Comparison of ENCODE assay signal across 13 cellular contexts in the genomic region with DNA sequence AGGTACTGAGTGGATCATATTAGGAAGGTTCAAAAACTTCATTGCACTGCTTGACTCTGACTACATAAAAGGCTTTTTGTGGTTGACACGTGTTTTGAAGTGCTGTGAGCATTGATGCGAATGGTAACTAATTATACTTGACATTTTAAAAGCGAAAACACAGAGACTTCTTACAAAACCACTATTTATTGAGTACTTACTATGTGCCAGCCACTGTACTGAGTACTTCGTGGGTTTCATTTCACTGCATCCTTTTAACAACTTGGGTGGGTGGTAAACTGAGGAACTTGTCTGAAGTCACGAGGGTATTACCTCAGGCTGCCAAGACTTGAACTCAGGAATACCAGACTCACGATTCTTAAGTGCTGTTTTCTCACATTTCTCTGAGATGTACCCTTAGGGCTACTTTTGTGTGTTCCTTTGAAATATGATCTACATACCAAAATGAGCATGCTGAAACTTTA. TPM values are rescaled to one million over a fixed set of nuclear protein-coding genes. Genes with fewer than 3 reads are reported as not detected.
DNase-seq lines count a peak whose midpoint lies in the region; ATAC-seq and FAIRE-seq lines count a peak whose summit lies in the region.
"Had no signal": no experiment of that assay in that cellular context is flagged by ENCODE, and none has a peak within 500 bp of the region (broad histone marks: within the 10 kb centered on the region; RNA-seq: fewer than 3 reads in every experiment).

No MANE protein-coding gene starts in this region.

- no peaks in the 10 kb centered on the region for H3K27me3 Mint-ChIP-seq in naive thymus-derived CD8-positive, alpha-beta T cell

- no peaks in the 10 kb centered on the region for H3K9me3 ChIP-seq in small intestine (ENCODE audit: control insufficient read depth, low read depth)
- H3K9me3 ChIP-seq: upper lobe of left lung had no signal

- H3K36me3 Mint-ChIP-seq in naive thymus-derived CD8-positive, alpha-beta T cell = no peaks in the 10 kb centered on the region
- H3K36me3 Mint-ChIP-seq: IgD-negative memory B cell, memory B cell had no signal

- no peaks in the 10 kb centered on the region for H3K27me3 ChIP-seq in small intestine (ENCODE audit: control insufficient read depth in 2 of 2, insufficient read depth in 2 of 2, low read length in 2 of 2)
- H3K27me3 ChIP-seq: upper lobe of left lung had no signal

- H3K27ac ChIP-seq in small intestine (ENCODE audit: low read depth in 1 of 2, low read length in 1 of 2) = no peak overlapping the region
- H3K27ac ChIP-seq: upper lobe of left lung had no signal

- POLR2A ChIA-PET in naive thymus-derived CD8-positive, alpha-beta T cell (lab: Charles Lee) = no interaction called here

- no peak for FAIRE-seq in small intestine (lab: Jason Lieb, UNC)

- DNase-seq in NCI-H1048 (lab: John Stamatoyannopoulos, UW) (peak; percentile 32), small intestine (no peak), DMS153 treated with DMSO at 0.1 percent for 48 hours (lab: John Stamatoyannopoulos, UW; ENCODE audit: unreplicated experiment) (no peak)
- peak in 1 of 10 donors; percentile 8 for DNase-seq in naive thymus-derived CD8-positive, alpha-beta T cell
- DNase-seq: endodermal cell, NCI-H226, upper lobe of left lung had no signal

- no peaks in the 10 kb centered on the region for H3K36me3 ChIP-seq in small intestine (ENCODE audit: control insufficient read depth in 2 of 2, insufficient read depth in 2 of 2, low read length in 2 of 2)
- H3K36me3 ChIP-seq: upper lobe of left lung had no signal

- H3K4me1 Mint-ChIP-seq in naive thymus-derived CD8-positive, alpha-beta T cell = peaks cover 1 to 13% (median 12%) of the 10 kb centered on the region in 4 donors

- 62 to 70% (median 68%) methylated on average over 6 of the region's 6 CpGs for WGBS in small intestine, 3 donors

- no peak overlapping the region for H3K4me3 ChIP-seq in small intestine (ENCODE audit: low read depth in 1 of 2, low read length in 2 of 2)
- H3K4me3 ChIP-seq: upper lobe of left lung had no signal

- H3K4me1 ChIP-seq in small intestine (ENCODE audit: control insufficient read depth in 2 of 2, insufficient read depth in 1 of 2, low read depth in 1 of 2, low read length in 1 of 2) = peaks cover 2% of the 10 kb centered on the region in 2 donors
- H3K4me1 ChIP-seq: upper lobe of left lung had no signal

- no peaks in the 10 kb centered on the region for H3K9me3 Mint-ChIP-seq in naive thymus-derived CD8-positive, alpha-beta T cell
- H3K9me3 Mint-ChIP-seq: endodermal cell, IgD-negative memory B cell, memory B cell had no signal

- no peak overlapping the region for H3K4me3 Mint-ChIP-seq in naive thymus-derived CD8-positive, alpha-beta T cell
- H3K4me3 Mint-ChIP-seq: endodermal cell, IgD-negative memory B cell, memory B cell had no signal

- peak; percentile 72 for ATAC-seq in GM18519 (IDR thresholded peaks at IDR 0.05; ENCODE audit: low FRiP score, unreplicated experiment)
- ATAC-seq in GM21526 (IDR thresholded peaks at IDR 0.05; ENCODE audit: low FRiP score, unreplicated experiment) = peak; percentile 43
- peak; percentile 49 to 67 for ATAC-seq in naive thymus-derived CD8-positive, alpha-beta T cell
- ATAC-seq in HG03159 (IDR thresholded peaks at IDR 0.05; ENCODE audit: unreplicated experiment) = no peak
- ATAC-seq: Right ventricle myocardium inferior had no signal

- H3K27ac Mint-ChIP-seq in naive thymus-derived CD8-positive, alpha-beta T cell = no peak overlapping the region
- H3K27ac Mint-ChIP-seq: endodermal cell, IgD-negative memory B cell, memory B cell had no signal

RNA-seq across cellular contexts. Expression of a gene that starts 45.3 kb away (rescaled TPM):
- total RNA-seq in naive thymus-derived CD8-positive, alpha-beta T cell = 10 to 100 TPM; 59.3 to 65.1 TPM
- 10 to 100 TPM; 28.3 to 46.1 (median 45.0) TPM for polyA plus RNA-seq in naive thymus-derived CD8-positive, alpha-beta T cell
- polyA plus RNA-seq in small intestine = 10 to 100 TPM; 18.8 to 29.3 (median 18.9) TPM
